In genomic region chr22:33570110-33570509, GRCh38 we compare ENCODE assay signal across 13 cellular contexts.
"Had no signal": no experiment of that assay in that cellular context is flagged by ENCODE, and none has a peak within 500 bp of the region (broad histone marks: within the 10 kb centered on the region; RNA-seq: fewer than 3 reads in every experiment).

No MANE protein-coding gene starts in this region.

- H3K36me3 ChIP-seq: adrenal gland, heart left ventricle, lower lobe of right lung, transverse colon had no signal

- H3K27me3 Mint-ChIP-seq: activated naive CD4-positive, alpha-beta T cell treated with anti-CD3 and anti-CD28 coated beads, Interleukin-2, amount 10 ng/mL, durations not matched to agents 7 days and 5 days had no signal

- H3K9me3 Mint-ChIP-seq: natural killer cell treated with Interleukin-12 subunit alpha and Interleukin-12 subunit beta and Interleukin-15 and Interleukin-18, amount 100 ng/mL, for 72 hours had no signal

- H3K4me3 Mint-ChIP-seq: activated naive CD4-positive, alpha-beta T cell treated with anti-CD3 and anti-CD28 coated beads, Interleukin-2, amount 10 ng/mL, durations not matched to agents 7 days and 5 days; natural killer cell treated with Interleukin-12 subunit alpha and Interleukin-12 subunit beta and Interleukin-15 and Interleukin-18, amount 100 ng/mL, for 72 hours; T-cell had no signal

- H3K4me1 ChIP-seq: adrenal gland, lower lobe of right lung, transverse colon had no signal

- H3K9me3 ChIP-seq: adrenal gland, heart left ventricle, lower lobe of right lung, mucosa of descending colon, transverse colon had no signal

- H3K27ac ChIP-seq: adrenal gland, lower lobe of right lung, transverse colon, VCaP had no signal

- H3K27ac Mint-ChIP-seq: activated naive CD4-positive, alpha-beta T cell treated with anti-CD3 and anti-CD28 coated beads, Interleukin-2, amount 10 ng/mL, durations not matched to agents 7 days and 5 days; activated T-helper 2 cell treated with anti-CD3 and anti-CD28 coated beads, Interferon-gamma antibody, Interleukin-2, Interleukin-4, amounts not matched to agents 10 μg/mL and 5 μg/mL and 100 μg/mL, durations not matched to agents 14 hours and 24 hours and 36 hours; natural killer cell treated with Interleukin-12 subunit alpha and Interleukin-12 subunit beta and Interleukin-15 and Interleukin-18, amount 100 ng/mL, for 72 hours; T-cell had no signal

- H3K4me3 ChIP-seq: adrenal gland, heart left ventricle, lower lobe of right lung, mucosa of descending colon, transverse colon had no signal

- DNase-seq: activated CD4-positive, alpha-beta T cell treated with anti-CD3 and anti-CD28 coated beads for 48 hours; activated naive CD4-positive, alpha-beta T cell treated with anti-CD3 and anti-CD28 coated beads, Interleukin-2, amount 10 ng/mL, durations not matched to agents 7 days and 5 days; adrenal gland; heart left ventricle; kidney glomerular epithelial cell; lower lobe of right lung; mucosa of descending colon; stimulated activated CD4-positive, alpha-beta T cell treated with anti-CD3 and anti-CD28 coated beads, Interleukin-15, amount 100 ng/mL, for 24 hours; T-cell; transverse colon had no signal

- H3K27me3 ChIP-seq: adrenal gland, heart left ventricle, transverse colon had no signal

- H3K36me3 Mint-ChIP-seq: activated naive CD4-positive, alpha-beta T cell treated with anti-CD3 and anti-CD28 coated beads, Interleukin-2, amount 10 ng/mL, durations not matched to agents 7 days and 5 days; natural killer cell treated with Interleukin-12 subunit alpha and Interleukin-12 subunit beta and Interleukin-15 and Interleukin-18, amount 100 ng/mL, for 72 hours; T-cell had no signal

- ATAC-seq: lower lobe of right lung; mucosa of descending colon; natural killer cell treated with Interleukin-12 subunit alpha and Interleukin-12 subunit beta and Interleukin-15 and Interleukin-18, amount 100 ng/mL, for 72 hours; T-cell had no signal
